Comparison of ENCODE assay signal across 1 cellular context in genomic region chr5:72847439-72847838, GRCh38.
TF ChIP-seq lines count a peak whose summit lies in the region.

No MANE protein-coding gene starts in this region.

TF ChIP-seq in K562, 482 proteins besides CTCF, POLR2A, EP300 and RAD21 (continued from another document):
- no peak for TF ChIP-seq NEUROD1 (IDR thresholded peaks at IDR 0.05; ENCODE audit: borderline replicate concordance, low read depth, low read length, partially characterized antibody)
